Comparison of ENCODE assay signal across 9 cellular contexts in genomic region chr6:158654960-158655485, GRCh38. TPM values are rescaled to one million over a fixed set of nuclear protein-coding genes. Genes with fewer than 3 reads are reported as not detected.
A peak's percentile ranks its signal among the peaks of the same experiment; 100 is the strongest.
DNase-seq lines count a peak whose midpoint lies in the region; ATAC-seq and TF ChIP-seq lines count a peak whose summit lies in the region.
"Had no signal": no experiment of that assay in that cellular context is flagged by ENCODE, and none has a peak within 500 bp of the region (broad histone marks: within the 10 kb centered on the region; RNA-seq: fewer than 3 reads in every experiment).

No MANE protein-coding gene starts in this region.

- CTCF ChIA-PET in activated CD4-positive, alpha-beta T cell treated with anti-CD3 and anti-CD28 coated beads, Interleukin-2, amount 10 ng/mL, durations not matched to agents 7 days and 5 days (lab: Charles Lee), result interaction anchor here (0.5 to 2.1 kb wide), 4 partner anchors 9 to 1908 kb away, joined by 4 to 7 read pairs (median 4); no protein-coding TSS in a partner anchor
- CTCF ChIA-PET in activated CD8-positive, alpha-beta memory T cell treated with anti-CD3 and anti-CD28 coated beads, Interleukin-2, amount 10 ng/mL, durations not matched to agents 7 days and 5 days (lab: Charles Lee), result interaction anchor here (1.4 kb wide), 1 partner anchor 36 kb away, joined by 5 read pairs; no protein-coding TSS in a partner anchor

- 50% methylated on average over 10 of the region's 10 CpGs for WGBS in right cardiac atrium
- WGBS in suprapubic skin, result 69% methylated on average over 10 of the region's 10 CpGs

- H3K4me1 ChIP-seq in right cardiac atrium (ENCODE audit: control insufficient read depth, insufficient read depth, low read length) (peaks cover 2% of the 10 kb centered on the region), suprapubic skin (peaks cover 9% of the 10 kb centered on the region)
- H3K4me1 ChIP-seq: testis had no signal

- POLR2A ChIA-PET in activated CD4-positive, alpha-beta T cell treated with anti-CD3 and anti-CD28 coated beads, Interleukin-2, amount 10 ng/mL, durations not matched to agents 7 days and 5 days (lab: Charles Lee), result interaction anchor here (2.5 kb wide), 1 partner anchor 11 kb away, joined by 32 read pairs; the partner anchor contains the start of gene DYNLT1

- intact Hi-C loops in right cardiac atrium (cut with DNase I), result no loop called here
- intact Hi-C loops in posterior cingulate gyrus (cut with DNase I), result no loop called here

- H3K27me3 ChIP-seq in right cardiac atrium (ENCODE audit: control insufficient read depth, insufficient read depth) (no peaks in the 10 kb centered on the region), suprapubic skin (no peaks in the 10 kb centered on the region)
- H3K27me3 ChIP-seq: testis had no signal

- peaks cover 39% of the 10 kb centered on the region for H3K36me3 Mint-ChIP-seq in activated CD4-positive, alpha-beta T cell treated with anti-CD3 and anti-CD28 coated beads, Interleukin-2, amount 10 ng/mL, durations not matched to agents 7 days and 5 days (ENCODE audit: low read depth)
- H3K36me3 Mint-ChIP-seq in activated CD8-positive, alpha-beta memory T cell treated with anti-CD3 and anti-CD28 coated beads, Interleukin-2, amount 10 ng/mL, durations not matched to agents 7 days and 5 days, result peaks cover 70% of the 10 kb centered on the region

- H3K9me3 Mint-ChIP-seq in activated CD4-positive, alpha-beta T cell treated with anti-CD3 and anti-CD28 coated beads, Interleukin-2, amount 10 ng/mL, durations not matched to agents 7 days and 5 days, result no peaks in the 10 kb centered on the region
- H3K9me3 Mint-ChIP-seq in activated CD8-positive, alpha-beta memory T cell treated with anti-CD3 and anti-CD28 coated beads, Interleukin-2, amount 10 ng/mL, durations not matched to agents 7 days and 5 days (ENCODE audit: low read depth), result no peaks in the 10 kb centered on the region

- no peak for TF ChIP-seq POLR2A in suprapubic skin (IDR thresholded peaks at IDR 0.05)

- no peak for ATAC-seq in activated CD8-positive, alpha-beta memory T cell treated with anti-CD3 and anti-CD28 coated beads, Interleukin-2, amount 10 ng/mL, durations not matched to agents 7 days and 5 days
- peak in 1 of 2 donors; percentile 32 for ATAC-seq in right cardiac atrium
- no peak for ATAC-seq in HG03565 (IDR thresholded peaks at IDR 0.05; ENCODE audit: unreplicated experiment)

- DNase-seq in activated CD4-positive, alpha-beta T cell treated with anti-CD3 and anti-CD28 coated beads, Interleukin-2, amount 10 ng/mL, durations not matched to agents 7 days and 5 days, result no peak
- no peak for DNase-seq in activated CD4-positive, alpha-beta T cell treated with anti-CD3 and anti-CD28 coated beads, Interleukin-2, amount 50 U/mL, for 48 hours
- peak; percentile 37 for DNase-seq in activated CD8-positive, alpha-beta memory T cell treated with anti-CD3 and anti-CD28 coated beads, Interleukin-2, amount 10 ng/mL, durations not matched to agents 7 days and 5 days
- DNase-seq in right cardiac atrium (no peak), suprapubic skin (ENCODE audit: low spot score in 2 of 2) (peak in 1 of 2 donors; percentile 27), NCI-H146 (lab: John Stamatoyannopoulos, UW) (no peak), posterior cingulate gyrus (no peak)

- TF ChIP-seq EP300 in suprapubic skin (IDR thresholded peaks at IDR 0.05), result no peak

- TF ChIP-seq CTCF in suprapubic skin (IDR thresholded peaks at IDR 0.05), result no peak

- H3K27ac ChIP-seq in right cardiac atrium (ENCODE audit: low read length) (peak overlapping the region; percentile 23), suprapubic skin (peak overlapping the region; percentile 51)

- H3K27me3 Mint-ChIP-seq in activated CD4-positive, alpha-beta T cell treated with anti-CD3 and anti-CD28 coated beads, Interleukin-2, amount 10 ng/mL, durations not matched to agents 7 days and 5 days, result no peaks in the 10 kb centered on the region
- H3K27me3 Mint-ChIP-seq in activated CD8-positive, alpha-beta memory T cell treated with anti-CD3 and anti-CD28 coated beads, Interleukin-2, amount 10 ng/mL, durations not matched to agents 7 days and 5 days, result no peaks in the 10 kb centered on the region

- H3K4me3 ChIP-seq in right cardiac atrium (ENCODE audit: low read length), result no peak overlapping the region
- H3K4me3 ChIP-seq in suprapubic skin, result no peak overlapping the region
- H3K4me3 ChIP-seq: testis had no signal

- no peaks in the 10 kb centered on the region for H3K9me3 ChIP-seq in right cardiac atrium (ENCODE audit: control insufficient read depth, low read length)
- no peaks in the 10 kb centered on the region for H3K9me3 ChIP-seq in suprapubic skin
- H3K9me3 ChIP-seq: testis had no signal

- peak overlapping the region; percentile 98 for H3K27ac Mint-ChIP-seq in activated CD4-positive, alpha-beta T cell treated with anti-CD3 and anti-CD28 coated beads, Interleukin-2, amount 10 ng/mL, durations not matched to agents 7 days and 5 days
- H3K27ac Mint-ChIP-seq in activated CD8-positive, alpha-beta memory T cell treated with anti-CD3 and anti-CD28 coated beads, Interleukin-2, amount 10 ng/mL, durations not matched to agents 7 days and 5 days, result peak overlapping the region; percentile 98

- H3K36me3 ChIP-seq in suprapubic skin, result no peaks in the 10 kb centered on the region

- H3K4me1 Mint-ChIP-seq in activated CD4-positive, alpha-beta T cell treated with anti-CD3 and anti-CD28 coated beads, Interleukin-2, amount 10 ng/mL, durations not matched to agents 7 days and 5 days, result peaks cover 74% of the 10 kb centered on the region
- peaks cover 72% of the 10 kb centered on the region for H3K4me1 Mint-ChIP-seq in activated CD8-positive, alpha-beta memory T cell treated with anti-CD3 and anti-CD28 coated beads, Interleukin-2, amount 10 ng/mL, durations not matched to agents 7 days and 5 days

- H3K4me3 Mint-ChIP-seq in activated CD4-positive, alpha-beta T cell treated with anti-CD3 and anti-CD28 coated beads, Interleukin-2, amount 10 ng/mL, durations not matched to agents 7 days and 5 days, result peak overlapping the region; percentile 71
- H3K4me3 Mint-ChIP-seq in activated CD8-positive, alpha-beta memory T cell treated with anti-CD3 and anti-CD28 coated beads, Interleukin-2, amount 10 ng/mL, durations not matched to agents 7 days and 5 days, result peak overlapping the region; percentile 78

RNA-seq across cellular contexts. Expression of gene SYTL3, which starts 5.2 kb away (rescaled TPM):
- total RNA-seq in activated CD4-positive, alpha-beta T cell treated with anti-CD3 and anti-CD28 coated beads, Interleukin-2, amount 10 ng/mL, durations not matched to agents 7 days and 5 days, result 10 to 100 TPM; 25.8 to 26.9 TPM
- 100 to 1,000 TPM; 106 to 112 TPM for total RNA-seq in activated CD8-positive, alpha-beta memory T cell treated with anti-CD3 and anti-CD28 coated beads, Interleukin-2, amount 10 ng/mL, durations not matched to agents 7 days and 5 days
- total RNA-seq in right cardiac atrium (10 to 100 TPM in 2 of 4 donors, 1 to 10 TPM in 2; 5.1 to 10.4 (median 10.0) TPM), suprapubic skin (1 to 10 TPM; 2.8 to 5.1 (median 3.4) TPM)
- polyA plus RNA-seq in right cardiac atrium, result 5.0 TPM

RNA-seq across cellular contexts. Expression of gene DYNLT1, which starts 10.5 kb away (rescaled TPM):
- total RNA-seq in activated CD4-positive, alpha-beta T cell treated with anti-CD3 and anti-CD28 coated beads, Interleukin-2, amount 10 ng/mL, durations not matched to agents 7 days and 5 days, result 100 to 1,000 TPM in 1 of 2 experiments, 10 to 100 TPM in 1; 81.4 to 102 TPM
- 100 to 1,000 TPM; 109 to 120 TPM for total RNA-seq in activated CD8-positive, alpha-beta memory T cell treated with anti-CD3 and anti-CD28 coated beads, Interleukin-2, amount 10 ng/mL, durations not matched to agents 7 days and 5 days
- 100 to 1,000 TPM in 3 of 4 donors, 10 to 100 TPM in 1; 97.7 to 115 (median 105) TPM for total RNA-seq in right cardiac atrium
- 148 TPM for polyA plus RNA-seq in right cardiac atrium
- total RNA-seq in suprapubic skin, result 10 to 100 TPM; 27.5 to 63.8 (median 49.4) TPM
